8 cellular contexts compared by ENCODE assay signal in the genomic region with DNA sequence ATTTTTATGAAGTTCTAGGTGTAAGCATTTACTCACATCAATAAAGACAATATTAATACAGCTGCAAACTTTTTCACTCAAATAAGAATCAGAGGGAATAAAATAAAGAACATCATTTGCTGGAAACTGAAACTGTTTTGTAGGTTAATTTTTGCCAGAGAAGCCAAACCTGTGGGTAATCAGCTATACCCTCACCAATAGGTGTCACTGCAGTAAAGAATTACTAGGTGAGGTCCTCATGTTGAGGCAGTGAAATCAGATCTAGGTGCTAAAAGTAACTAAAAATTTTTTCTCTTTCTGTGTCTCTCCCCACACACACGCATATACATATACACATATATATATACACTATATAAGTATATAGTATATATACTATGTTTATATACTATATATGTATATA.
DNase-seq lines count a peak whose midpoint lies in the region; ATAC-seq and TF ChIP-seq lines count a peak whose summit lies in the region.

No MANE protein-coding gene starts in this region.

- no peak overlapping the region for H2AFZ ChIP-seq in MM.1S (ENCODE audit: low read length)

- H3K4me1 Mint-ChIP-seq in effector memory CD8-positive, alpha-beta T cell (ENCODE audit: low read depth in 2 of 2) = no peaks in the 10 kb centered on the region
- H3K4me1 Mint-ChIP-seq in naive thymus-derived CD4-positive, alpha-beta T cell = no peaks in the 10 kb centered on the region

- ATAC-seq in GM21737 (IDR thresholded peaks at IDR 0.05; ENCODE audit: unreplicated experiment) (peak; percentile 86), HG03025 (IDR thresholded peaks at IDR 0.05; ENCODE audit: low FRiP score, unreplicated experiment) (no peak)
- no peak for ATAC-seq in effector memory CD8-positive, alpha-beta T cell (replicated peaks)
- ATAC-seq in naive thymus-derived CD4-positive, alpha-beta T cell = no peak

- TF ChIP-seq CTCF in GM12864 (IDR thresholded peaks at IDR 0.05; ENCODE audit: low read depth, low read length, missing control alignments) (peak; percentile 41), MM.1S (IDR thresholded peaks at IDR 0.05; ENCODE audit: low read length) (peak; percentile 62), foreskin fibroblast (IDR thresholded peaks at IDR 0.05; ENCODE audit: low read depth, low read length) (peak; percentile 36)

- H3K9me2 ChIP-seq in MM.1S (replicated peaks; ENCODE audit: insufficient read depth, low read length) = no peaks in the 10 kb centered on the region

- H3K27ac ChIP-seq in MM.1S (ENCODE audit: low read length) = no peak overlapping the region
- H3K27ac ChIP-seq in naive thymus-derived CD4-positive, alpha-beta T cell (ENCODE audit: low read depth, low read length) = no peak overlapping the region

- no peak overlapping the region for H3K4me2 ChIP-seq in MM.1S (ENCODE audit: low read depth, low read length)

- CTCF ChIA-PET in naive thymus-derived CD4-positive, alpha-beta T cell (lab: Charles Lee) = no interaction called here

- intact Hi-C loops in naive thymus-derived CD4-positive, alpha-beta T cell (cut with micrococcal nuclease) = no loop called here

- H3K79me2 ChIP-seq in MM.1S (ENCODE audit: low read length) = no peaks in the 10 kb centered on the region

- no peaks in the 10 kb centered on the region for H3K4me1 ChIP-seq in MM.1S (ENCODE audit: low read length)
- no peaks in the 10 kb centered on the region for H3K4me1 ChIP-seq in naive thymus-derived CD4-positive, alpha-beta T cell (ENCODE audit: control insufficient read depth in 2 of 2, insufficient read depth in 2 of 2, low read length in 2 of 2)

- H3K4me3 ChIP-seq in GM12864 (ENCODE audit: low read depth, low read length) = no peak overlapping the region
- no peak overlapping the region for H3K4me3 ChIP-seq in MM.1S (ENCODE audit: low read length)
- H3K4me3 ChIP-seq in foreskin fibroblast (ENCODE audit: low read depth in 1 of 2, low read length in 2 of 2) = no peak overlapping the region
- no peak overlapping the region for H3K4me3 ChIP-seq in naive thymus-derived CD4-positive, alpha-beta T cell (ENCODE audit: low read length)

- POLR2A ChIA-PET in naive thymus-derived CD4-positive, alpha-beta T cell (lab: Charles Lee) = no interaction called here

- no peak overlapping the region for H3K4me3 Mint-ChIP-seq in effector memory CD8-positive, alpha-beta T cell
- H3K4me3 Mint-ChIP-seq in naive thymus-derived CD4-positive, alpha-beta T cell = no peak overlapping the region

- no peak overlapping the region for H3K9ac ChIP-seq in MM.1S (ENCODE audit: low read length)

- DNase-seq in GM12864 (ENCODE audit: low read depth) = no peak
- DNase-seq in MM.1S = peak; percentile 79
- peak in 1 of 2 donors; percentile 10 for DNase-seq in foreskin fibroblast
- DNase-seq in activated effector memory CD4-positive, alpha-beta T cell treated with anti-CD3 and anti-CD28 coated beads, Interleukin-2, amount 50 U/mL, for 16 hours = no peak
- DNase-seq in effector memory CD8-positive, alpha-beta T cell = no peak
- no peak for DNase-seq in naive thymus-derived CD4-positive, alpha-beta T cell

- no peaks in the 10 kb centered on the region for H3F3A ChIP-seq in MM.1S (ENCODE audit: insufficient read depth, low read length)

- H3K36me3 ChIP-seq in MM.1S (replicated peaks; ENCODE audit: insufficient read depth, low read length) = no peaks in the 10 kb centered on the region
- no peaks in the 10 kb centered on the region for H3K36me3 ChIP-seq in naive thymus-derived CD4-positive, alpha-beta T cell (ENCODE audit: control insufficient read depth in 2 of 3, insufficient read depth in 3 of 3, low read length in 3 of 3)

- no peaks in the 10 kb centered on the region for H3K9me3 ChIP-seq in MM.1S (replicated peaks; ENCODE audit: insufficient read depth, low read length)
- no peaks in the 10 kb centered on the region for H3K9me3 ChIP-seq in naive thymus-derived CD4-positive, alpha-beta T cell (ENCODE audit: control insufficient read depth in 2 of 3, low read length in 3 of 3)

- H3K27me3 Mint-ChIP-seq in effector memory CD8-positive, alpha-beta T cell = no peaks in the 10 kb centered on the region
- no peaks in the 10 kb centered on the region for H3K27me3 Mint-ChIP-seq in naive thymus-derived CD4-positive, alpha-beta T cell

- peaks cover 5 to 7% of the 10 kb centered on the region in 2 donors for H3K9me3 Mint-ChIP-seq in effector memory CD8-positive, alpha-beta T cell
- H3K9me3 Mint-ChIP-seq in naive thymus-derived CD4-positive, alpha-beta T cell = peaks cover 0 to 9% (median 0%) of the 10 kb centered on the region in 11 donors

- no peaks in the 10 kb centered on the region for H3K27me3 ChIP-seq in MM.1S (replicated peaks; ENCODE audit: insufficient read depth, low read length)
- H3K27me3 ChIP-seq in naive thymus-derived CD4-positive, alpha-beta T cell (ENCODE audit: control insufficient read depth in 2 of 2, insufficient read depth in 2 of 2, low read length in 2 of 2) = no peaks in the 10 kb centered on the region

- H3K27ac Mint-ChIP-seq in effector memory CD8-positive, alpha-beta T cell = no peak overlapping the region
- no peak overlapping the region for H3K27ac Mint-ChIP-seq in naive thymus-derived CD4-positive, alpha-beta T cell

- H3K36me3 Mint-ChIP-seq in effector memory CD8-positive, alpha-beta T cell (ENCODE audit: insufficient read depth) = no peaks in the 10 kb centered on the region
- H3K36me3 Mint-ChIP-seq in naive thymus-derived CD4-positive, alpha-beta T cell = no peaks in the 10 kb centered on the region

- no peaks in the 10 kb centered on the region for H4K20me1 ChIP-seq in MM.1S (ENCODE audit: insufficient read depth, low read length)
